In genomic region chr1:3724416-3725030, GRCh38 we compare ENCODE assay signal across 8 cellular contexts. TPM values are rescaled to one million over a fixed set of nuclear protein-coding genes. Genes with fewer than 3 reads are reported as not detected.
DNase-seq lines count a peak whose midpoint lies in the region; ATAC-seq, FAIRE-seq and TF ChIP-seq lines count a peak whose summit lies in the region.
"Not testable (repeated sequence)": the region's sequence is repeated elsewhere in the genome, so short reads cannot be mapped to it uniquely, and the experiment has no call there.

No MANE protein-coding gene starts in this region.

- not testable (repeated sequence) for H3K4me1 ChIP-seq in HEK293 (ENCODE audit: control insufficient read depth, insufficient read depth, low read length); adrenal gland (replicated peaks in 1 of 2)

- peak overlapping the region; percentile 67 for H3K27ac Mint-ChIP-seq in CD4-positive, alpha-beta T cell
- not testable (repeated sequence) for H3K27ac Mint-ChIP-seq in nephron

- H3K27me3 Mint-ChIP-seq in CD4-positive, alpha-beta T cell = peaks cover 16% of the 10 kb centered on the region
- peaks cover 28% of the 10 kb centered on the region for H3K27me3 Mint-ChIP-seq in nephron (ENCODE audit: low read depth)

- not testable (repeated sequence) for H3K4me3 Mint-ChIP-seq in CD4-positive, alpha-beta T cell; nephron

- intact Hi-C loops in CD4-positive, alpha-beta T cell (cut with DNase I, micrococcal nuclease) = loop anchor here (1.0 to 5.0 kb wide), 6 partner anchors 29 to 271 kb away; no protein-coding TSS in a partner anchor
- intact Hi-C loops in adrenal gland (cut with DNase I) = loop anchor here (5.0 to 10.0 kb wide), 2 partner anchors 230 to 232 kb away; no protein-coding TSS in a partner anchor

- POLR2A ChIA-PET in CD4-positive, alpha-beta T cell (lab: Charles Lee) = interaction anchor here (1.1 kb wide), 1 partner anchor 271 kb away, joined by 4 read pairs; no protein-coding TSS in a partner anchor
- POLR2A ChIA-PET in HEK293 (lab: Yijun Ruan, JAX) = interaction anchor here (1.0 kb wide), 1 partner anchor 9 kb away, joined by 4 read pairs; no protein-coding TSS in a partner anchor

- FAIRE-seq in frontal cortex (lab: Jason Lieb, UNC) = not testable (repeated sequence)

- WGBS in adrenal gland, 4 donors = 31 to 38% (median 35%) methylated on average over 14 to 18 of the region's 18 CpGs

- H3K36me3 Mint-ChIP-seq in CD4-positive, alpha-beta T cell (ENCODE audit: low read depth); nephron (ENCODE audit: low read depth): not testable (repeated sequence)

- ATAC-seq in CD4-positive, alpha-beta T cell (ENCODE audit: poor library complexity) = peak; percentile 66

- H3K9me3 Mint-ChIP-seq in CD4-positive, alpha-beta T cell; nephron: not testable (repeated sequence)

- H3K27me3 ChIP-seq in CD4-positive, alpha-beta T cell (ENCODE audit: control insufficient read depth, insufficient read depth, low read length); adrenal gland: not testable (repeated sequence)

- H3K4me1 Mint-ChIP-seq in CD4-positive, alpha-beta T cell (ENCODE audit: low read depth); nephron: not testable (repeated sequence)

- not testable (repeated sequence) for H3K4me3 ChIP-seq in HEK293 (ENCODE audit: low read depth, low read length); adrenal gland

- CTCF ChIA-PET in CD4-positive, alpha-beta T cell (lab: Charles Lee) = interaction anchor here (0.6 to 1.5 kb wide), 3 partner anchors 51 to 272 kb away, joined by 3 to 13 read pairs (median 5); no protein-coding TSS in a partner anchor
- CTCF ChIA-PET in HEK293 (lab: Yijun Ruan, JAX) = interaction anchor here (0.5 to 2.1 kb wide), 39 partner anchors 9 to 1620 kb away, joined by 3 to 11 read pairs (median 4); partner anchors contain the start of gene TP73

- not testable (repeated sequence) for H3K9me3 ChIP-seq in CD4-positive, alpha-beta T cell (ENCODE audit: control insufficient read depth, low read length); HEK293 (ENCODE audit: control insufficient read depth, insufficient read depth, low read depth, low read length); adrenal gland (replicated peaks in 1 of 3)

- not testable (repeated sequence) for TF ChIP-seq POLR2A in adrenal gland (IDR thresholded peaks at IDR 0.05)

- not testable (repeated sequence) for H3K27ac ChIP-seq in CD4-positive, alpha-beta T cell (ENCODE audit: low read depth, low read length); HEK293 (ENCODE audit: extremely low read depth, low read depth, low read length); VCaP; adrenal gland

- peak; percentile 96 for TF ChIP-seq CTCF in CD4-positive, alpha-beta T cell (IDR thresholded peaks at IDR 0.05)
- peak; percentile 86 for TF ChIP-seq CTCF in HEK293 (tag by site-specific recombination; IDR thresholded peaks at IDR 0.05)
- TF ChIP-seq CTCF in VCaP (conservative IDR thresholded peaks at IDR 0.05) = peak; percentile 98
- TF ChIP-seq CTCF in adrenal gland (IDR thresholded peaks at IDR 0.05) = peak; percentile 91 to 99 (median 94)
- peak; percentile 84 to 97 (median 89) for TF ChIP-seq CTCF in nephron (IDR thresholded peaks at IDR 0.05; ENCODE audit: unreplicated experiment in 3 of 3)

- peaks cover 0 to 41% of the 10 kb centered on the region in 2 experiments; a peak in 1 of 3 replicates for H3K36me3 ChIP-seq in HEK293 (ENCODE audit: control insufficient read depth in 2 of 2, insufficient read depth in 1 of 2, low read length in 2 of 2)
- H3K36me3 ChIP-seq in adrenal gland (replicated peaks in 1 of 2) = not testable (repeated sequence)

- peak; percentile 58 to 86 (median 74) for DNase-seq in CD4-positive, alpha-beta T cell
- DNase-seq in NCI-H510A treated with DMSO at 0.1 percent for 48 hours (lab: John Stamatoyannopoulos, UW) (peak; percentile 39), adrenal gland (peak; percentile 64 to 83 (median 76)), frontal cortex (ENCODE audit: low spot score in 2 of 2) (peak; percentile 73 to 78)
- DNase-seq in stimulated activated CD8-positive, alpha-beta memory T cell treated with anti-CD3 and anti-CD28 coated beads, Interleukin-2, amount 100 ng/mL, for 48 hours (ENCODE audit: low read depth in 2 of 2) = peak; percentile 71 to 74

TF ChIP-seq in HEK293, 187 proteins besides CTCF, POLR2A, EP300 and RAD21:
- TF ChIP-seq PRDM4 (tag by site-specific recombination; IDR thresholded peaks at IDR 0.05) (0 out of 2 replicates have a peak, but pooled peaks have one; percentile 32), ZBTB8A (tag by site-specific recombination; IDR thresholded peaks at IDR 0.05) (peak; percentile 30; the same call in 1 of the 2 replicates), ZBTB48 (tag by site-specific recombination; IDR thresholded peaks at IDR 0.05) (0 out of 2 replicates have a peak, but pooled peaks have one; percentile 18), ZNF10 (tag by site-specific recombination; IDR thresholded peaks at IDR 0.05) (peak; percentile 78)

RNA-seq across cellular contexts. Expression of gene CCDC27, which starts 27.7 kb away (rescaled TPM):
- total RNA-seq in CD4-positive, alpha-beta T cell = not detected
- total RNA-seq in adrenal gland (not detected), frontal cortex (not detected)
- not detected for polyA plus RNA-seq in adrenal gland

RNA-seq across cellular contexts. Expression of gene SMIM1, which starts 48.0 kb away (rescaled TPM):
- total RNA-seq in CD4-positive, alpha-beta T cell = 1 to 10 TPM; 1.8 to 2.6 TPM
- total RNA-seq in adrenal gland (10 to 100 TPM in 2 of 8 donors, 1 to 10 TPM in 4, not detected in 2; 3.9 to 14.0 (median 4.8) TPM), frontal cortex (not detected)
- polyA plus RNA-seq in adrenal gland = 10 to 100 TPM in 1 of 3 donors, 1 to 10 TPM in 1, under 1 TPM in 1; 0.35 to 22.0 (median 8.8) TPM
